ENCODE assay signal across 12 cellular contexts in the genomic region with DNA sequence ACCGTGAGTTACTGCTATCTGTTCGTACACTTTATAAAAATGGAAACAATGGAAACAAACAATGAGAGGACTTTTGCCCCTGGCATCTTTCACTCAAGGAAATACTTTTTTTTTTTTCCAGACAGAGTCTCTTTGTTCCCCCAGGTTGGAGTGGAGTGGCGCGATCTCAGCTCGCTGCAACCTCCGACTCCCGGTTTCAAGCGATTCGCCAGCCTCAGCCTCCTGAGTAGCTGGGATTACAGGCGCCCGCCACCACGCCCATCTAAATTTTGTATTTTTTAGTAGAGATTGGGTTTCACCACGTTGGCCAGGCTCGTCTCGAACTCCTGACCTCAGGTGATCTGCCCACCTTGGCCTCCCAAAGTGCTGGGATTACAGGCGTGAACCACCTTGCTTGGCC. TPM values are rescaled to one million over a fixed set of nuclear protein-coding genes. Genes with fewer than 3 reads are reported as not detected.
DNase-seq lines count a peak whose midpoint lies in the region; ATAC-seq and TF ChIP-seq lines count a peak whose summit lies in the region.
"Not testable (repeated sequence)": the region's sequence is repeated elsewhere in the genome, so short reads cannot be mapped to it uniquely, and the experiment has no call there.
"Had no signal": no experiment of that assay in that cellular context is flagged by ENCODE, and none has a peak within 500 bp of the region (broad histone marks: within the 10 kb centered on the region; RNA-seq: fewer than 3 reads in every experiment).

No MANE protein-coding gene starts in this region.

- H3K4me3 ChIP-seq in CD4-positive, CD25-positive, alpha-beta regulatory T cell (ENCODE audit: low read depth, low read length); Caco-2 (ENCODE audit: low read depth, low read length); mucosa of rectum (ENCODE audit: low read length in 2 of 2): not testable (repeated sequence)

- ATAC-seq in CD4-positive, CD25-positive, alpha-beta regulatory T cell (ENCODE audit: low read depth in 2 of 2); activated T-cell treated with anti-CD3 and anti-CD28 coated beads, Interleukin-2, amount 50 U/mL, for 4 hours; central memory CD8-positive, alpha-beta T cell (replicated peaks; ENCODE audit: extremely low read depth, poor library complexity, severe bottlenecking); stimulated activated effector memory CD8-positive, alpha-beta T cell treated with anti-CD3 and anti-CD28 coated beads, Interleukin-12 subunit alpha, Interleukin-12 subunit beta, amount 100 ng/mL, for 72 hours: not testable (repeated sequence)

- not testable (repeated sequence) for H3K9me3 ChIP-seq in CD4-positive, CD25-positive, alpha-beta regulatory T cell (ENCODE audit: control insufficient read depth in 2 of 2, low read length in 2 of 2); Caco-2; mucosa of rectum (ENCODE audit: control insufficient read depth in 2 of 2, low read length in 2 of 2)

- not testable (repeated sequence) for H3K9me3 Mint-ChIP-seq in CD4-positive, CD25-positive, alpha-beta regulatory T cell; central memory CD8-positive, alpha-beta T cell; immature natural killer cell; neural crest cell; stimulated activated effector memory CD8-positive, alpha-beta T cell treated with anti-CD3 and anti-CD28 coated beads, Interleukin-12 subunit alpha, Interleukin-12 subunit beta, amount 100 ng/mL, for 72 hours
- H3K9me3 Mint-ChIP-seq in Caco-2 (ENCODE audit: unreplicated experiment) = peaks cover 17% of the 10 kb centered on the region
- peaks cover 12% of the 10 kb centered on the region for H3K9me3 Mint-ChIP-seq in activated T-cell treated with anti-CD3 and anti-CD28 coated beads, Interleukin-2, amount 50 U/mL, for 4 hours

- peak overlapping the region; percentile 66 to 86 (median 76) for H3K4me3 Mint-ChIP-seq in CD4-positive, CD25-positive, alpha-beta regulatory T cell
- peak overlapping the region; percentile 29 for H3K4me3 Mint-ChIP-seq in Caco-2 (ENCODE audit: unreplicated experiment)
- peak overlapping the region; percentile 47 for H3K4me3 Mint-ChIP-seq in activated T-cell treated with anti-CD3 and anti-CD28 coated beads, Interleukin-2, amount 50 U/mL, for 4 hours
- peak overlapping the region; percentile 88 for H3K4me3 Mint-ChIP-seq in central memory CD8-positive, alpha-beta T cell
- H3K4me3 Mint-ChIP-seq in immature natural killer cell = peak overlapping the region in 3 of 5 donors; percentile 39 to 61 (median 50)
- H3K4me3 Mint-ChIP-seq in neural crest cell = peak overlapping the region; percentile 65
- H3K4me3 Mint-ChIP-seq in stimulated activated effector memory CD8-positive, alpha-beta T cell treated with anti-CD3 and anti-CD28 coated beads, Interleukin-12 subunit alpha, Interleukin-12 subunit beta, amount 100 ng/mL, for 72 hours = peak overlapping the region; percentile 29

- POLR2A ChIA-PET in Caco-2 (lab: Charles Lee) = interaction anchor here (0.7 kb wide), 1 partner anchor 27 kb away, joined by 3 read pairs; no protein-coding TSS in a partner anchor

- BruUV-seq in Caco-2 (replicated peaks; lab: Mats Ljungman, UMichigan) = not testable (repeated sequence)

- H3K36me3 ChIP-seq in CD4-positive, CD25-positive, alpha-beta regulatory T cell (ENCODE audit: control insufficient read depth, insufficient read depth, low read length); Caco-2 (ENCODE audit: control insufficient read depth, insufficient read depth, low read length); mucosa of rectum (ENCODE audit: control insufficient read depth in 2 of 2, insufficient read depth in 2 of 2, low read length in 2 of 2): not testable (repeated sequence)

- H3K27ac ChIP-seq in CD4-positive, CD25-positive, alpha-beta regulatory T cell (ENCODE audit: insufficient read depth, low read length, poor library complexity, severe bottlenecking) = not testable (repeated sequence)
- peak overlapping the region; percentile 38 to 97 for H3K27ac ChIP-seq in mucosa of rectum (ENCODE audit: low read depth in 2 of 2, low read length in 2 of 2)

- H3K4me1 ChIP-seq in CD4-positive, CD25-positive, alpha-beta regulatory T cell (ENCODE audit: control insufficient read depth, insufficient read depth, low read length, poor library complexity, severe bottlenecking) = peaks cover 33% of the 10 kb centered on the region
- not testable (repeated sequence) for H3K4me1 ChIP-seq in Caco-2
- peaks cover 13 to 31% of the 10 kb centered on the region in 2 donors for H3K4me1 ChIP-seq in mucosa of rectum (ENCODE audit: control insufficient read depth in 2 of 2, insufficient read depth in 2 of 2, low read length in 2 of 2)

- intact Hi-C loops in Caco-2 (cut with micrococcal nuclease; ENCODE audit: unreplicated experiment) = not testable (repeated sequence)

- not testable (repeated sequence) for H3K36me3 Mint-ChIP-seq in CD4-positive, CD25-positive, alpha-beta regulatory T cell; Caco-2 (ENCODE audit: insufficient read depth, unreplicated experiment); activated T-cell treated with anti-CD3 and anti-CD28 coated beads, Interleukin-2, amount 50 U/mL, for 4 hours (ENCODE audit: insufficient read depth); immature natural killer cell; neural crest cell (ENCODE audit: low read depth); stimulated activated effector memory CD8-positive, alpha-beta T cell treated with anti-CD3 and anti-CD28 coated beads, Interleukin-12 subunit alpha, Interleukin-12 subunit beta, amount 100 ng/mL, for 72 hours
- peaks cover 15% of the 10 kb centered on the region for H3K36me3 Mint-ChIP-seq in central memory CD8-positive, alpha-beta T cell (ENCODE audit: insufficient read depth)

- DNase-seq in CD4-positive, CD25-positive, alpha-beta regulatory T cell; Caco-2; activated T-cell treated with anti-CD3 and anti-CD28 coated beads, Interleukin-2, amount 50 U/mL, for 4 hours; central memory CD8-positive, alpha-beta T cell (ENCODE audit: low spot score in 2 of 2); immature natural killer cell; neural crest cell (ENCODE audit: low read depth, low spot score); stimulated activated effector memory CD8-positive, alpha-beta T cell treated with anti-CD3 and anti-CD28 coated beads, Interleukin-12 subunit alpha, Interleukin-12 subunit beta, amount 100 ng/mL, for 72 hours (ENCODE audit: low spot score in 2 of 2): not testable (repeated sequence)

- not testable (repeated sequence) for H3K27me3 ChIP-seq in CD4-positive, CD25-positive, alpha-beta regulatory T cell (ENCODE audit: control insufficient read depth, insufficient read depth, low read length); Caco-2 (replicated peaks; ENCODE audit: control insufficient read depth, insufficient read depth, low read length); mucosa of rectum (ENCODE audit: control insufficient read depth in 2 of 2, insufficient read depth in 2 of 2, low read length in 2 of 2)

- peak overlapping the region in 1 of 2 donors; percentile 95 for H3K9ac ChIP-seq in mucosa of rectum (ENCODE audit: low read depth in 1 of 2, low read length in 2 of 2)

- peak overlapping the region in 2 of 3 donors; percentile 14 to 52 for H3K27ac Mint-ChIP-seq in CD4-positive, CD25-positive, alpha-beta regulatory T cell
- not testable (repeated sequence) for H3K27ac Mint-ChIP-seq in Caco-2 (ENCODE audit: unreplicated experiment); central memory CD8-positive, alpha-beta T cell (ENCODE audit: low read depth); immature natural killer cell; neural crest cell (ENCODE audit: unreplicated experiment); stimulated activated effector memory CD8-positive, alpha-beta T cell treated with anti-CD3 and anti-CD28 coated beads, Interleukin-12 subunit alpha, Interleukin-12 subunit beta, amount 100 ng/mL, for 72 hours

- H3K27me3 Mint-ChIP-seq in CD4-positive, CD25-positive, alpha-beta regulatory T cell = peaks cover 13% of the 10 kb centered on the region
- not testable (repeated sequence) for H3K27me3 Mint-ChIP-seq in Caco-2 (ENCODE audit: insufficient read depth, unreplicated experiment); activated T-cell treated with anti-CD3 and anti-CD28 coated beads, Interleukin-2, amount 50 U/mL, for 4 hours (ENCODE audit: low read depth); central memory CD8-positive, alpha-beta T cell
- H3K27me3 Mint-ChIP-seq in immature natural killer cell (ENCODE audit: low read depth in 3 of 3) = peaks cover 10 to 16% (median 12%) of the 10 kb centered on the region in 3 donors
- peaks cover 50% of the 10 kb centered on the region for H3K27me3 Mint-ChIP-seq in neural crest cell (ENCODE audit: low read depth)

- not testable (repeated sequence) for TF ChIP-seq CTCF in Caco-2 (IDR thresholded peaks at IDR 0.05; ENCODE audit: insufficient read depth in 1 of 2, low read depth in 1 of 2, low read length in 1 of 2, severe bottlenecking in 1 of 2, unreplicated experiment in 1 of 2); neural crest cell (conservative IDR thresholded peaks at IDR 0.05)

- peaks cover 0 to 17% (median 1%) of the 10 kb centered on the region in 4 donors for H3K4me1 Mint-ChIP-seq in CD4-positive, CD25-positive, alpha-beta regulatory T cell
- H3K4me1 Mint-ChIP-seq in Caco-2 (ENCODE audit: low read depth, unreplicated experiment); activated T-cell treated with anti-CD3 and anti-CD28 coated beads, Interleukin-2, amount 50 U/mL, for 4 hours (ENCODE audit: low read depth); neural crest cell; stimulated activated effector memory CD8-positive, alpha-beta T cell treated with anti-CD3 and anti-CD28 coated beads, Interleukin-12 subunit alpha, Interleukin-12 subunit beta, amount 100 ng/mL, for 72 hours: not testable (repeated sequence)
- peaks cover 11% of the 10 kb centered on the region for H3K4me1 Mint-ChIP-seq in central memory CD8-positive, alpha-beta T cell
- peaks cover 5 to 10% of the 10 kb centered on the region in 2 donors for H3K4me1 Mint-ChIP-seq in immature natural killer cell

- CTCF ChIA-PET in Caco-2 (lab: Charles Lee) = interaction anchor here (1.4 to 2.9 kb wide), 3 partner anchors 20 to 29 kb away, joined by 7 to 21 read pairs (median 9); no protein-coding TSS in a partner anchor

RNA-seq across cellular contexts. Expression of a gene that starts 3.7 kb away (rescaled TPM):
- 71.7 TPM for total RNA-seq in CD4-positive, CD25-positive, alpha-beta regulatory T cell
- under 1 TPM; 0.05 to 0.19 (median 0.07) TPM for polyA plus RNA-seq in CD4-positive, CD25-positive, alpha-beta regulatory T cell
- total RNA-seq in Caco-2 (2022) (7.7 and 12.1 TPM in 2 replicates), neural crest cell (8.4 and 10.1 TPM in 2 replicates)
- 1 to 10 TPM; 5.4 to 6.0 (median 5.7) TPM for total RNA-seq in activated T-cell treated with anti-CD3 and anti-CD28 coated beads, Interleukin-2, amount 50 U/mL, for 4 hours
- under 1 TPM in 1 of 3 donors, not detected in 2; 0.07 TPM for polyA plus RNA-seq in immature natural killer cell

RNA-seq across cellular contexts. Expression of a gene that starts 9.3 kb away (rescaled TPM):
- not detected for total RNA-seq in CD4-positive, CD25-positive, alpha-beta regulatory T cell
- not detected for polyA plus RNA-seq in CD4-positive, CD25-positive, alpha-beta regulatory T cell
- total RNA-seq in Caco-2 (2022) (not detected in 2 replicates), neural crest cell (not detected in 2 replicates)
- total RNA-seq in activated T-cell treated with anti-CD3 and anti-CD28 coated beads, Interleukin-2, amount 50 U/mL, for 4 hours = not detected
- polyA plus RNA-seq in immature natural killer cell = not detected
- total RNA-seq: Calu3, Daoy, H1, HT-29 had no signal
- polyA plus RNA-seq: H1 had no signal

RNA-seq across cellular contexts. Expression of a gene that starts 22.3 kb away (rescaled TPM):
- 0.35 TPM for total RNA-seq in CD4-positive, CD25-positive, alpha-beta regulatory T cell
- not detected for polyA plus RNA-seq in CD4-positive, CD25-positive, alpha-beta regulatory T cell
- total RNA-seq in Caco-2 (2022) (not detected in 2 replicates), neural crest cell (not detected in 2 replicates)
- total RNA-seq in activated T-cell treated with anti-CD3 and anti-CD28 coated beads, Interleukin-2, amount 50 U/mL, for 4 hours = not detected
- not detected for polyA plus RNA-seq in immature natural killer cell
- total RNA-seq: Calu3, Daoy, H1, HT-29 had no signal
- polyA plus RNA-seq: H1 had no signal

RNA-seq across cellular contexts. Expression of a gene that starts 32.5 kb away (rescaled TPM):
- not detected for total RNA-seq in CD4-positive, CD25-positive, alpha-beta regulatory T cell
- polyA plus RNA-seq in CD4-positive, CD25-positive, alpha-beta regulatory T cell = not detected
- total RNA-seq in Caco-2 (2022) (not detected in 2 replicates), neural crest cell (not detected in 2 replicates)
- not detected for total RNA-seq in activated T-cell treated with anti-CD3 and anti-CD28 coated beads, Interleukin-2, amount 50 U/mL, for 4 hours
- not detected for polyA plus RNA-seq in immature natural killer cell
- total RNA-seq: Calu3, Daoy, H1, HT-29 had no signal
- polyA plus RNA-seq: H1 had no signal

RNA-seq across cellular contexts. Expression of a gene that starts 46.2 kb away (rescaled TPM):
- not detected for total RNA-seq in CD4-positive, CD25-positive, alpha-beta regulatory T cell
- not detected for polyA plus RNA-seq in CD4-positive, CD25-positive, alpha-beta regulatory T cell
- not detected in 2 replicates for total RNA-seq in Caco-2 (2022)
- total RNA-seq in activated T-cell treated with anti-CD3 and anti-CD28 coated beads, Interleukin-2, amount 50 U/mL, for 4 hours = not detected
- polyA plus RNA-seq in immature natural killer cell = not detected
- not detected in 2 replicates for total RNA-seq in neural crest cell
- total RNA-seq: Calu3, Daoy, H1, HT-29 had no signal
- polyA plus RNA-seq: H1 had no signal

Comparison
In these comparisons a context has a peak if more than half of its experiments do, and no peak if none do; other contexts are left out.
1. H3K4me3 Mint-ChIP-seq: peak in every context shown above with its lines; median percentile 88 in central memory CD8-positive, alpha-beta T cell; 76 in CD4-positive, CD25-positive, alpha-beta regulatory T cell; 65 in neural crest cell; 50 in immature natural killer cell; 47 in activated T-cell treated with anti-CD3 and anti-CD28 coated beads, Interleukin-2, amount 50 U/mL, for 4 hours; 29 in Caco-2; 29 in stimulated activated effector memory CD8-positive, alpha-beta T cell treated with anti-CD3 and anti-CD28 coated beads, Interleukin-12 subunit alpha, Interleukin-12 subunit beta, amount 100 ng/mL, for 72 hours.